In the genomic region with DNA sequence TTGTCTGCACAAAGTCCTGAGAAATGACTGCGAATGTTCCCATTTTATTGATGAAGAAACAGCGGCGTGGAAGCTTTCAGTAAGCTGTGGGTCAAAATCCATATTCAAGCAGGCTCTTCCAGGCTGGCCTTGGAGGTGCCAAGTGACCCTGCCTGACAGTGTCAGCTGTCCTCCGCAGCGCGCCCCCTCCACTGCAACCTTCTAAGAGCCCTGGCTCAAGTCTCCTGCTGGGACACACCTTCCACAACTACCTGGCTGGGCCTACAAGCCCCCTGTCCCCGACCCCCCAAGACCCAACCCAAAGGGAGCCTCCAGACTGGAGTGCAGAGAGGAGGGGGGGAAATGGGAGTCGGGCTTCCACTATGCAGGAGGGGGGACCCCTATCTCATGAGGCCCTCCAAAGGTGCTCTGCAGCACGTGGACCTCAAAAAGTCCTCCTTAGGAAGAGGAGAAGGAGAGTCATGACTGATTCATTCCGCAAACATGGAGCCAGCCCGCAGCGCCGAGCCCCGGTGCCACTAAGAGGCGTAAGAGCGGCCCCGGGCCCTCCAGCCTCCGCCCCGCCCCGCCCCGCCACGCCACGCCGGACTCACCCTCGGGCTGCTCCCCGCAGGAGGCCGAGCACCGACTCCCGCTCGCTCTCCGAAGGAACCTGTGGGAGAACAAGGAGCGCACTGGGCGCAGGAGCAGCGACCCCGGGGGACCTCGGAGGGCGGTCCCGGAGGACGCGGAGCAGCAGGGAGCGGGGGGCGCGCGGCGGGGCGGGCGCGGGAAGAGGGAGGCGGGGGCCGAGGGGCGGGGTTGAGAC, we compare ENCODE assay signal across 8 cellular contexts. TPM values are rescaled to one million over a fixed set of nuclear protein-coding genes. Genes with fewer than 3 reads are reported as not detected.
DNase-seq lines count a peak whose midpoint lies in the region; ATAC-seq and TF ChIP-seq lines count a peak whose summit lies in the region.

No MANE protein-coding gene starts in this region.

- DNase-seq in CD8-positive, alpha-beta T cell = peak in 1 of 7 experiments; percentile 7
- DNase-seq in HuH-7.5 (ENCODE audit: low spot score) = peak; percentile 67
- DNase-seq in activated CD8-positive, alpha-beta T cell treated with anti-CD3 and anti-CD28 coated beads for 36 hours = peak; percentile 26
- peak; percentile 49 for DNase-seq in fibroblast of pulmonary artery (ENCODE audit: low read depth)
- peak; percentile 76 for DNase-seq in nephron progenitor cell
- DNase-seq in GF-D8 (lab: John Stamatoyannopoulos, UW) = no peak
- DNase-seq in NCI-H1092 (lab: John Stamatoyannopoulos, UW) = no peak

- H3K4me1 ChIP-seq in CD8-positive, alpha-beta T cell (ENCODE audit: insufficient read depth, low read length) = peaks cover 9% of the 10 kb centered on the region

- intact Hi-C loops in CD8-positive, alpha-beta T cell (cut with DNase I, micrococcal nuclease) = loop anchor here in 1 of 2 experiments (5.0 kb wide), 1 partner anchor 55 kb away; a partner anchor contains a TSS
- intact Hi-C loops in activated CD8-positive, alpha-beta T cell treated with anti-CD3 and anti-CD28 coated beads for 36 hours (cut with micrococcal nuclease) = no loop called here

- H3K27me3 Mint-ChIP-seq in CD8-positive, alpha-beta T cell (ENCODE audit: low read depth) = peaks cover 28% of the 10 kb centered on the region
- peaks cover 31% of the 10 kb centered on the region for H3K27me3 Mint-ChIP-seq in activated CD8-positive, alpha-beta T cell treated with anti-CD3 and anti-CD28 coated beads for 36 hours
- peaks cover 40% of the 10 kb centered on the region for H3K27me3 Mint-ChIP-seq in nephron progenitor cell (ENCODE audit: low read depth, poor library complexity)

- no peaks in the 10 kb centered on the region for H3K36me3 Mint-ChIP-seq in CD8-positive, alpha-beta T cell
- no peaks in the 10 kb centered on the region for H3K36me3 Mint-ChIP-seq in activated CD8-positive, alpha-beta T cell treated with anti-CD3 and anti-CD28 coated beads for 36 hours (ENCODE audit: low read depth)
- peaks cover 33% of the 10 kb centered on the region for H3K36me3 Mint-ChIP-seq in nephron progenitor cell (ENCODE audit: low read depth)

- POLR2A ChIA-PET in CD8-positive, alpha-beta T cell (lab: Charles Lee) = no interaction called here
- POLR2A ChIA-PET in activated CD8-positive, alpha-beta T cell treated with anti-CD3 and anti-CD28 coated beads for 36 hours (lab: Charles Lee) = interaction anchor here (1.0 kb wide), 1 partner anchor 14 kb away, joined by 5 read pairs; a partner anchor contains a TSS

- H3K27me3 ChIP-seq in CD8-positive, alpha-beta T cell (ENCODE audit: insufficient read depth, low read length) = peaks cover 7% of the 10 kb centered on the region

- H3K4me3 ChIP-seq in CD8-positive, alpha-beta T cell (ENCODE audit: low read depth, low read length) = peak overlapping the region; percentile 74
- H3K4me3 ChIP-seq in fibroblast of pulmonary artery (replicated peaks; ENCODE audit: low read depth, low read length) = peak overlapping the region; percentile 59

- no peaks in the 10 kb centered on the region for H3K9me3 ChIP-seq in CD8-positive, alpha-beta T cell (ENCODE audit: low read length)

- no peak for ATAC-seq in CD8-positive, alpha-beta T cell
- ATAC-seq in activated CD8-positive, alpha-beta T cell treated with anti-CD3 and anti-CD28 coated beads for 36 hours = peak; percentile 29
- ATAC-seq in GM18520 (IDR thresholded peaks at IDR 0.05; ENCODE audit: unreplicated experiment) = no peak

- H3K27ac Mint-ChIP-seq in CD8-positive, alpha-beta T cell = no peak overlapping the region
- H3K27ac Mint-ChIP-seq in activated CD8-positive, alpha-beta T cell treated with anti-CD3 and anti-CD28 coated beads for 36 hours = no peak overlapping the region
- H3K27ac Mint-ChIP-seq in nephron progenitor cell = peak overlapping the region; percentile 51

- CTCF ChIA-PET in CD8-positive, alpha-beta T cell (lab: Charles Lee) = interaction anchor here (0.7 to 1.1 kb wide), 2 partner anchors 14 to 71 kb away, joined by 3 read pairs; no protein-coding TSS in a partner anchor
- CTCF ChIA-PET in activated CD8-positive, alpha-beta T cell treated with anti-CD3 and anti-CD28 coated beads for 36 hours (lab: Charles Lee) = interaction anchor here (1.1 kb wide), 1 partner anchor 13 kb away, joined by 6 read pairs; no protein-coding TSS in a partner anchor

- H3K4me3 Mint-ChIP-seq in CD8-positive, alpha-beta T cell = peak overlapping the region; percentile 78
- peak overlapping the region; percentile 64 for H3K4me3 Mint-ChIP-seq in activated CD8-positive, alpha-beta T cell treated with anti-CD3 and anti-CD28 coated beads for 36 hours
- peak overlapping the region; percentile 86 for H3K4me3 Mint-ChIP-seq in nephron progenitor cell

- no peak overlapping the region for H3K27ac ChIP-seq in CD8-positive, alpha-beta T cell (ENCODE audit: low read depth, low read length)

- H3K36me3 ChIP-seq in CD8-positive, alpha-beta T cell (ENCODE audit: insufficient read depth, low read length) = no peaks in the 10 kb centered on the region

- no peaks in the 10 kb centered on the region for H3K9me3 Mint-ChIP-seq in CD8-positive, alpha-beta T cell
- H3K9me3 Mint-ChIP-seq in activated CD8-positive, alpha-beta T cell treated with anti-CD3 and anti-CD28 coated beads for 36 hours = no peaks in the 10 kb centered on the region
- peaks cover 22% of the 10 kb centered on the region for H3K9me3 Mint-ChIP-seq in nephron progenitor cell

- no peak for TF ChIP-seq CTCF in CD8-positive, alpha-beta T cell (IDR thresholded peaks at IDR 0.05)
- no peak for TF ChIP-seq CTCF in activated CD8-positive, alpha-beta T cell treated with anti-CD3 and anti-CD28 coated beads for 36 hours (IDR thresholded peaks at IDR 0.05)
- TF ChIP-seq CTCF in fibroblast of pulmonary artery (IDR thresholded peaks at IDR 0.05; ENCODE audit: low read length, missing control alignments) = no peak
- no peak for TF ChIP-seq CTCF in nephron progenitor cell (IDR thresholded peaks at IDR 0.05)

- peaks cover 15% of the 10 kb centered on the region for H3K4me1 Mint-ChIP-seq in CD8-positive, alpha-beta T cell (ENCODE audit: low read depth)
- peaks cover 7% of the 10 kb centered on the region for H3K4me1 Mint-ChIP-seq in activated CD8-positive, alpha-beta T cell treated with anti-CD3 and anti-CD28 coated beads for 36 hours (ENCODE audit: low read depth)
- H3K4me1 Mint-ChIP-seq in nephron progenitor cell = peaks cover 32% of the 10 kb centered on the region

RNA-seq across cellular contexts. Expression of a gene that starts 0.6 kb away (rescaled TPM):
- not detected for total RNA-seq in CD8-positive, alpha-beta T cell
- total RNA-seq in activated CD8-positive, alpha-beta T cell treated with anti-CD3 and anti-CD28 coated beads for 36 hours = under 1 TPM; 0.27 to 0.31 TPM

RNA-seq across cellular contexts. Expression of a gene that starts 14.6 kb away (rescaled TPM):
- total RNA-seq in CD8-positive, alpha-beta T cell = not detected
- total RNA-seq in activated CD8-positive, alpha-beta T cell treated with anti-CD3 and anti-CD28 coated beads for 36 hours = not detected

RNA-seq across cellular contexts. Expression of a gene that starts 52.1 kb away (rescaled TPM):
- not detected for total RNA-seq in CD8-positive, alpha-beta T cell
- under 1 TPM in 1 of 2 experiments, not detected in 1; 0.07 TPM for total RNA-seq in activated CD8-positive, alpha-beta T cell treated with anti-CD3 and anti-CD28 coated beads for 36 hours

RNA-seq across cellular contexts. Expression of a gene that starts 53.6 kb away (rescaled TPM):
- 1 to 10 TPM; 8.7 to 9.1 TPM for total RNA-seq in CD8-positive, alpha-beta T cell
- total RNA-seq in activated CD8-positive, alpha-beta T cell treated with anti-CD3 and anti-CD28 coated beads for 36 hours = 10 to 100 TPM; 24.7 to 26.3 TPM

Comparison
In these comparisons a context has a peak if more than half of its experiments do, and no peak if none do; other contexts are left out.
1. DNase-seq: peak in HuH-7.5 (single experiment), activated CD8-positive, alpha-beta T cell treated with anti-CD3 and anti-CD28 coated beads for 36 hours (single experiment), fibroblast of pulmonary artery (single experiment) and nephron progenitor cell (single experiment); none in GF-D8 (single experiment) and NCI-H1092 (single experiment).
2. Peak in every context shown above with its lines, with median percentiles within 50 percentile points of each other: H3K4me3 Mint-ChIP-seq.